ENCODE assay signal across 10 cellular contexts in the genomic region with DNA sequence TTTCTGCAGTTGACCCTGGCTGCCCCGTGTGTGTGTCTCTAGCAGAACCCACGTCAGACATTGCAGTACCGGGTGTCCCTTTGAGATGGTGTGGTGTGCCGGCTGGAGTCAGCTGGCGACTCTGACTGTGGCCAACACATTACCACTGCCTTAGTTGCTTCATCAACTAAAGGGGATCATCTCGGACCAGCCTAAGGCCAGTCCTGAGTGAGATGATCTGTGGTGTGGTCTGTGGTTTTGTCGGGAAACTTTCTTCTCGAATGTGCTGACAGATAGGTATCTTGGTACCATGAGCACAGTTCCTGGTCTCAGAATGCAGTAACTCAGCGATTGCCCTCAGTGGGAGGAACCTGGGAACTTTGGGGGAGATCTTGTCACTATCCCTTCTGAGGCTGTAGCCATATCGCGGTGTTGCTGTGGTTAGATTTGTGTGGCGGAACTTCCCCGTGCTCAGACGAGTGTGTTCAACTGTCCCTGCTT. TPM values are rescaled to one million over a fixed set of nuclear protein-coding genes. Genes with fewer than 3 reads are reported as not detected.
DNase-seq lines count a peak whose midpoint lies in the region; ATAC-seq lines count a peak whose summit lies in the region.
"Had no signal": no experiment of that assay in that cellular context is flagged by ENCODE, and none has a peak within 500 bp of the region (broad histone marks: within the 10 kb centered on the region; RNA-seq: fewer than 3 reads in every experiment).

No MANE protein-coding gene starts in this region.

- H3K4me1 Mint-ChIP-seq in activated T-helper 1 cell treated with anti-CD3 and anti-CD28 coated beads, Interleukin-12 subunit alpha, Interleukin-12 subunit beta, Interleukin-2, Interleukin-4 antibody, amounts not matched to agents 30 ng/mL and 10 ng/mL and 1 ng/mL, durations not matched to agents 14 hours and 24 hours and 36 hours (ENCODE audit: low read depth): peaks cover 80% of the 10 kb centered on the region

- peak overlapping the region; percentile 63 for H3K27ac Mint-ChIP-seq in activated T-helper 1 cell treated with anti-CD3 and anti-CD28 coated beads, Interleukin-12 subunit alpha, Interleukin-12 subunit beta, Interleukin-2, Interleukin-4 antibody, amounts not matched to agents 30 ng/mL and 10 ng/mL and 1 ng/mL, durations not matched to agents 14 hours and 24 hours and 36 hours

- in situ Hi-C loops in KBM-7 (cut with MboI; ENCODE audit: low pct_unique_long_range_greater_than_20kb, low sequenced_read_pairs): no loop called here

- H3K4me3 Mint-ChIP-seq in activated T-helper 1 cell treated with anti-CD3 and anti-CD28 coated beads, Interleukin-12 subunit alpha, Interleukin-12 subunit beta, Interleukin-2, Interleukin-4 antibody, amounts not matched to agents 30 ng/mL and 10 ng/mL and 1 ng/mL, durations not matched to agents 14 hours and 24 hours and 36 hours: peak overlapping the region; percentile 72

- DNase-seq in AML-193 (lab: John Stamatoyannopoulos, UW) (peak; percentile 70 to 79), KBM-7 (peak; percentile 77), medulla oblongata (ENCODE audit: extremely low spot score) (peak; percentile 51), NCI-H345 (lab: John Stamatoyannopoulos, UW) (no peak)
- DNase-seq in activated T-helper 1 cell treated with anti-CD3 and anti-CD28 coated beads, Interleukin-12 subunit alpha, Interleukin-12 subunit beta, Interleukin-2, Interleukin-4 antibody, amounts not matched to agents 30 ng/mL and 10 ng/mL and 1 ng/mL, durations not matched to agents 14 hours and 24 hours and 36 hours (ENCODE audit: low spot score): no peak
- no peak for DNase-seq in stimulated activated CD4-positive, alpha-beta T cell treated with anti-CD3 and anti-CD28 coated beads, Interleukin-4, amount 100 ng/mL, for 4 hours
- DNase-seq: NCI-H69, pancreas had no signal

- no peaks in the 10 kb centered on the region for H3K9me3 Mint-ChIP-seq in activated T-helper 1 cell treated with anti-CD3 and anti-CD28 coated beads, Interleukin-12 subunit alpha, Interleukin-12 subunit beta, Interleukin-2, Interleukin-4 antibody, amounts not matched to agents 30 ng/mL and 10 ng/mL and 1 ng/mL, durations not matched to agents 14 hours and 24 hours and 36 hours

- intact Hi-C loops in activated T-helper 1 cell treated with anti-CD3 and anti-CD28 coated beads, Interleukin-12 subunit alpha, Interleukin-12 subunit beta, Interleukin-2, Interleukin-4 antibody, amounts not matched to agents 30 ng/mL and 10 ng/mL and 1 ng/mL, durations not matched to agents 14 hours and 24 hours and 36 hours (cut with micrococcal nuclease): no loop called here

- ATAC-seq in HG03108 (IDR thresholded peaks at IDR 0.05; ENCODE audit: unreplicated experiment) (no peak), GM18873 (IDR thresholded peaks at IDR 0.05; ENCODE audit: low FRiP score, unreplicated experiment) (no peak)

- peaks cover 63% of the 10 kb centered on the region for H3K36me3 Mint-ChIP-seq in activated T-helper 1 cell treated with anti-CD3 and anti-CD28 coated beads, Interleukin-12 subunit alpha, Interleukin-12 subunit beta, Interleukin-2, Interleukin-4 antibody, amounts not matched to agents 30 ng/mL and 10 ng/mL and 1 ng/mL, durations not matched to agents 14 hours and 24 hours and 36 hours (ENCODE audit: low read depth)

- no peaks in the 10 kb centered on the region for H3K27me3 Mint-ChIP-seq in activated T-helper 1 cell treated with anti-CD3 and anti-CD28 coated beads, Interleukin-12 subunit alpha, Interleukin-12 subunit beta, Interleukin-2, Interleukin-4 antibody, amounts not matched to agents 30 ng/mL and 10 ng/mL and 1 ng/mL, durations not matched to agents 14 hours and 24 hours and 36 hours (ENCODE audit: insufficient read depth)

RNA-seq across cellular contexts. Expression of a gene that starts 15.8 kb away (rescaled TPM):
- 58.1 and 59.7 TPM in 2 replicates for total RNA-seq in activated T-helper 1 cell treated with anti-CD3 and anti-CD28 coated beads, Interleukin-12 subunit alpha, Interleukin-12 subunit beta, Interleukin-2, Interleukin-4 antibody, amounts not matched to agents 30 ng/mL and 10 ng/mL and 1 ng/mL, durations not matched to agents 14 hours and 24 hours and 36 hours

Comparison
In these comparisons a context has a peak if more than half of its experiments do, and no peak if none do; other contexts are left out.
1. DNase-seq: peak in AML-193 (2 of 2), KBM-7 (single experiment) and medulla oblongata (single experiment); none in activated T-helper 1 cell treated with anti-CD3 and anti-CD28 coated beads, Interleukin-12 subunit alpha, Interleukin-12 subunit beta, Interleukin-2, Interleukin-4 antibody, amounts not matched to agents 30 ng/mL and 10 ng/mL and 1 ng/mL, durations not matched to agents 14 hours and 24 hours and 36 hours (single experiment), NCI-H345 (single experiment) and stimulated activated CD4-positive, alpha-beta T cell treated with anti-CD3 and anti-CD28 coated beads, Interleukin-4, amount 100 ng/mL, for 4 hours (0 of 2).